In the genomic region with DNA sequence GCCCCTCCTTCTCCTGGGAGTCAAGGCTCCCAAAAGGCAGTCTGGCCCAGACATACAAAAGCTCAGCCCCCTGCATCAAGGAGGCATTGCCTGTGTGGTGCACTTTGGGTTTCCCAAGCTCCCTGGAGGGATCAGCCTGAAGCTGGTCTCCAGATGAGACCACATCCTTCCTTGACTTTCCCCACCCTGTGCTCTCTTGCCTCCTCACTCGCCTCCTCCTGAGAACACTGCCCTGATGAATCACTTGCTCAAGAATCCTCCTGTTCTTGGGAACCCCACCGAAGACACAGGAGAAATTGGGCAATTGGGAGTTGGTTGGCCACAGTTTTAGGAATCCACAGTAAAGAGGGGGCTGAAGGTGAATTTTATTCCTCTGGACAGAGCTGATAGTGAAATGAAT, we compare ENCODE assay signal across 18 cellular contexts. TPM values are rescaled to one million over a fixed set of nuclear protein-coding genes. Genes with fewer than 3 reads are reported as not detected.
DNase-seq lines count a peak whose midpoint lies in the region; ATAC-seq and TF ChIP-seq lines count a peak whose summit lies in the region.
"Had no signal": no experiment of that assay in that cellular context is flagged by ENCODE, and none has a peak within 500 bp of the region (broad histone marks: within the 10 kb centered on the region; RNA-seq: fewer than 3 reads in every experiment).

No MANE protein-coding gene starts in this region.

- H3K4me1 ChIP-seq in RWPE2 (ENCODE audit: insufficient read depth, poor library complexity, severe bottlenecking) (peaks cover 23% of the 10 kb centered on the region), uterus (no peaks in the 10 kb centered on the region)
- H3K4me1 ChIP-seq: body of pancreas had no signal

- TF ChIP-seq CTCF in RWPE2 (IDR thresholded peaks at IDR 0.05; ENCODE audit: poor library complexity, severe bottlenecking) = no peak
- TF ChIP-seq CTCF in fibroblast of pulmonary artery (IDR thresholded peaks at IDR 0.05; ENCODE audit: low read length, missing control alignments) = no peak
- no peak for TF ChIP-seq CTCF in uterus (IDR thresholded peaks at IDR 0.05)
- no peak for TF ChIP-seq CTCF in WERI-Rb-1 (IDR thresholded peaks at IDR 0.05; ENCODE audit: low read depth, low read length)

- peak overlapping the region; percentile 75 for H3K27ac ChIP-seq in RWPE2 (ENCODE audit: poor library complexity, severe bottlenecking)
- H3K27ac ChIP-seq in uterus = peak overlapping the region; percentile 33 to 38
- H3K27ac ChIP-seq in WERI-Rb-1 = no peak overlapping the region
- H3K27ac ChIP-seq: body of pancreas had no signal

- DNase-seq in GM04503 (ENCODE audit: low read depth) (peak; percentile 83), RWPE2 (ENCODE audit: low spot score) (no peak), fibroblast of pulmonary artery (ENCODE audit: low read depth) (peak; percentile 31), uterus (peak in 1 of 2 donors; percentile 52), superior temporal gyrus (ENCODE audit: extremely low spot score) (no peak), WERI-Rb-1 (no peak), NCI-H2171 treated with DMSO at 0.1 percent for 48 hours (lab: John Stamatoyannopoulos, UW) (no peak)
- DNase-seq: activated CD8-positive, alpha-beta memory T cell treated with anti-CD3 and anti-CD28 coated beads for 24 hours; activated effector memory CD4-positive, alpha-beta T cell treated with Interleukin-2 at 50 U/mL for 16 hours; body of pancreas; Calu3; heart left ventricle; left colon; NCI-H1930; NCI-H82; SHP77; stimulated activated naive B cell treated with anti-CD40 and anti-IgM and Interleukin-4, amounts not matched to agents 10 μg/mL and 1 μg/mL and 100 μg/mL, for 72 hours had no signal

- no peak for TF ChIP-seq POLR2A in uterus (IDR thresholded peaks at IDR 0.05)

- H3K9me3 ChIP-seq in RWPE2 (ENCODE audit: severe bottlenecking) (no peaks in the 10 kb centered on the region), uterus (no peaks in the 10 kb centered on the region), WERI-Rb-1 (ENCODE audit: severe bottlenecking) (no peaks in the 10 kb centered on the region)
- H3K9me3 ChIP-seq: body of pancreas, heart left ventricle had no signal

- intact Hi-C loops in uterus (cut with DNase I; ENCODE audit: low total_unique reads) = no loop called here

- H3K4me3 ChIP-seq in RWPE2 (ENCODE audit: severe bottlenecking) (no peak overlapping the region), fibroblast of pulmonary artery (replicated peaks; ENCODE audit: low read depth, low read length) (no peak overlapping the region), uterus (no peak overlapping the region), WERI-Rb-1 (ENCODE audit: low read depth, low read length) (no peak overlapping the region)
- H3K4me3 ChIP-seq: body of pancreas, heart left ventricle, K562 had no signal

- ATAC-seq in RWPE2 (ENCODE audit: low read depth) = peak; percentile 70; the same call in 2 of the 3 replicates
- ATAC-seq: body of pancreas, left colon had no signal

- H3K27me3 ChIP-seq in RWPE2 (ENCODE audit: insufficient read depth, poor library complexity, severe bottlenecking) (no peaks in the 10 kb centered on the region), uterus (no peaks in the 10 kb centered on the region), WERI-Rb-1 (ENCODE audit: insufficient read depth, low read depth, severe bottlenecking) (no peaks in the 10 kb centered on the region)
- H3K27me3 ChIP-seq: body of pancreas, heart left ventricle had no signal

- H3K36me3 ChIP-seq in RWPE2 (ENCODE audit: low read depth) (no peaks in the 10 kb centered on the region), uterus (no peaks in the 10 kb centered on the region), WERI-Rb-1 (no peaks in the 10 kb centered on the region)
- H3K36me3 ChIP-seq: heart left ventricle had no signal

RNA-seq across cellular contexts. Expression of gene LYST, which starts 34.8 kb away (rescaled TPM):
- total RNA-seq in uterus = 10 to 100 TPM; 25.6 to 68.2 (median 32.9) TPM

Comparison
In these comparisons a context has a peak if more than half of its experiments do, and no peak if none do; other contexts are left out.
1. DNase-seq: peak in GM04503 (single experiment) and fibroblast of pulmonary artery (single experiment); none in RWPE2 (single experiment), superior temporal gyrus (single experiment), WERI-Rb-1 (single experiment) and NCI-H2171 treated with DMSO at 0.1 percent for 48 hours (single experiment).